In genomic region chr2:1483551-1483950, GRCh38 we compare ENCODE assay signal across 12 cellular contexts.
"Had no signal": no experiment of that assay in that cellular context is flagged by ENCODE, and none has a peak within 500 bp of the region (broad histone marks: within the 10 kb centered on the region; RNA-seq: fewer than 3 reads in every experiment).

No MANE protein-coding gene starts in this region.

- H3K4me1 Mint-ChIP-seq: immature natural killer cell, naive B cell, nephron had no signal

- H3K27ac Mint-ChIP-seq: immature natural killer cell, nephron had no signal

- H3K27me3 ChIP-seq: gastrocnemius medialis had no signal

- H3K36me3 Mint-ChIP-seq: immature natural killer cell, naive B cell had no signal

- H3K4me1 ChIP-seq: gastrocnemius medialis, left ventricle myocardium inferior had no signal

- H3K27ac ChIP-seq: gastrocnemius medialis, left ventricle myocardium inferior had no signal

- H3K4me3 ChIP-seq: gastrocnemius medialis, left ventricle myocardium inferior, lung had no signal

- H3K4me3 Mint-ChIP-seq: immature natural killer cell, naive B cell, nephron had no signal

- DNase-seq: effector memory CD4-positive, alpha-beta T cell; gastrocnemius medialis; immature natural killer cell; left ventricle myocardium inferior; mesenchymal stem cell; naive B cell; small intestine; stimulated activated CD4-positive, alpha-beta T cell treated with anti-CD3 and anti-CD28 coated beads, Interleukin-2, amount 100 ng/mL, for 48 hours; stimulated activated naive CD4-positive, alpha-beta T cell treated with Interleukin-2 at 50 U/mL for 16 hours; trophoblast cell had no signal

- H3K9me3 ChIP-seq: gastrocnemius medialis, left ventricle myocardium inferior had no signal

- H3K9me3 Mint-ChIP-seq: immature natural killer cell, naive B cell, nephron had no signal

- H3K36me3 ChIP-seq: gastrocnemius medialis, left ventricle myocardium inferior had no signal
